In genomic region chr4:1655676-1656075, GRCh38 we compare ENCODE assay signal across 20 cellular contexts. TPM values are rescaled to one million over a fixed set of nuclear protein-coding genes. Genes with fewer than 3 reads are reported as not detected.
A peak's percentile ranks its signal among the peaks of the same experiment; 100 is the strongest.
DNase-seq lines count a peak whose midpoint lies in the region; ATAC-seq and TF ChIP-seq lines count a peak whose summit lies in the region.
"Had no signal": no experiment of that assay in that cellular context is flagged by ENCODE, and none has a peak within 500 bp of the region (broad histone marks: within the 10 kb centered on the region; RNA-seq: fewer than 3 reads in every experiment).

No MANE protein-coding gene starts in this region.

- H2BK15ac ChIP-seq in neuronal stem cell (ENCODE audit: low read length), result no peak overlapping the region

- DNase-seq in Right ventricle myocardium inferior (ENCODE audit: missing footprints), result peak; percentile 64
- DNase-seq in Right ventricle myocardium superior, result no peak
- no peak for DNase-seq in endodermal cell
- no peak for DNase-seq in neuronal stem cell (ENCODE audit: low spot score)
- DNase-seq in AG08395 (ENCODE audit: low spot score), result no peak
- DNase-seq in NOMO-1 (lab: John Stamatoyannopoulos, UW; ENCODE audit: unreplicated experiment in 2 of 2), result no peak
- DNase-seq: AML-193; BE2C; CD4-positive, alpha-beta T cell; CD8-positive, alpha-beta memory T cell; DMS 273 treated with DMSO at 0.1 percent for 48 hours; DMS79; EL; GDM1; GM23248; HCEC 1CT had no signal

- no peak overlapping the region for H2BK5ac ChIP-seq in neuronal stem cell (ENCODE audit: low read length)

- H3K9me3 Mint-ChIP-seq in endodermal cell, result no peaks in the 10 kb centered on the region
- H3K9me3 Mint-ChIP-seq: CD4-positive, alpha-beta T cell; CD8-positive, alpha-beta memory T cell had no signal

- no peak overlapping the region for H2AK5ac ChIP-seq in neuronal stem cell (ENCODE audit: low read depth, low read length)

- no peaks in the 10 kb centered on the region for H3K27me3 Mint-ChIP-seq in endodermal cell (ENCODE audit: insufficient read depth)
- H3K27me3 Mint-ChIP-seq: CD4-positive, alpha-beta T cell; CD8-positive, alpha-beta memory T cell had no signal

- peak overlapping the region; percentile 25 for H3K14ac ChIP-seq in neuronal stem cell (ENCODE audit: low read length)

- H3K79me1 ChIP-seq in neuronal stem cell (ENCODE audit: low read depth, low read length), result peaks cover 7% of the 10 kb centered on the region

- H4K91ac ChIP-seq in neuronal stem cell (ENCODE audit: low read depth, low read length, poor library complexity), result no peak overlapping the region

- WGBS in endodermal cell (ENCODE audit: insufficient coverage in 1 of 2, insufficient read length in 1 of 2), 2 experiments, result 93 to 94% methylated on average over 17 to 18 of the region's 18 CpGs
- no CpG with 5 or more reads among the region's 18 CpGs for WGBS in neuronal stem cell (ENCODE audit: extremely low coverage in 2 of 2, insufficient read length in 2 of 2, insufficient replicate concordance in 1 of 2), 2 donors

- H3K4me1 Mint-ChIP-seq in endodermal cell, result no peaks in the 10 kb centered on the region
- H3K4me1 Mint-ChIP-seq: CD14-positive monocyte; CD8-positive, alpha-beta memory T cell had no signal

- TF ChIP-seq CTCF in endodermal cell (conservative IDR thresholded peaks at IDR 0.05), result no peak

- H3K27me3 ChIP-seq in endodermal cell (ENCODE audit: control insufficient read depth, insufficient read depth, low read length, poor library complexity, severe bottlenecking) (no peaks in the 10 kb centered on the region), neuronal stem cell (ENCODE audit: control insufficient read depth in 3 of 3, insufficient read depth in 3 of 3, low read depth in 1 of 3, low read length in 3 of 3) (peaks cover 0 to 8% (median 0%) of the 10 kb centered on the region in 3 experiments)
- H3K27me3 ChIP-seq: BE2C; BLaER1 treated with 17β-estradiol and CSF1 and Interleukin-3, amounts not matched to agents 10 nM and 100 nM had no signal

- H3K4me1 ChIP-seq in endodermal cell (ENCODE audit: control insufficient read depth, insufficient read depth, low read length) (no peaks in the 10 kb centered on the region), neuronal stem cell (ENCODE audit: control insufficient read depth in 2 of 2, insufficient read depth in 1 of 2, low read depth in 1 of 2, low read length in 2 of 2) (peaks cover 0 to 4% of the 10 kb centered on the region in 2 donors)
- H3K4me1 ChIP-seq: BE2C had no signal

- no peak overlapping the region for H3K9ac ChIP-seq in endodermal cell (ENCODE audit: extremely low read depth, low read length, poor library complexity, severe bottlenecking)
- H3K9ac ChIP-seq in neuronal stem cell (ENCODE audit: low read depth, low read length, poor library complexity), result no peak overlapping the region
- H3K9ac ChIP-seq: BLaER1 treated with 17β-estradiol and CSF1 and Interleukin-3, amounts not matched to agents 10 nM and 100 nM; GM23248 had no signal

- H2BK12ac ChIP-seq in neuronal stem cell (ENCODE audit: low read length), result no peak overlapping the region

- H3K4me3 ChIP-seq in endodermal cell (ENCODE audit: low read length) (no peak overlapping the region), neuronal stem cell (ENCODE audit: low read length in 2 of 2) (no peak overlapping the region)
- H3K4me3 ChIP-seq: BLaER1 treated with 17β-estradiol and CSF1 and Interleukin-3, amounts not matched to agents 10 nM and 100 nM; GM12878; GM23248 had no signal

- no peak overlapping the region for H2BK120ac ChIP-seq in neuronal stem cell (ENCODE audit: low read depth, low read length)

- intact Hi-C loops in Right ventricle myocardium inferior (cut with DNase I) (no loop called here), Right ventricle myocardium superior (cut with DNase I) (no loop called here)

- H3K4me2 ChIP-seq in neuronal stem cell (ENCODE audit: insufficient read depth, low read length, poor library complexity, severe bottlenecking), result no peak overlapping the region
- H3K4me2 ChIP-seq: BLaER1 treated with 17β-estradiol and CSF1 and Interleukin-3, amounts not matched to agents 10 nM and 100 nM had no signal

- no peak overlapping the region for H3K23ac ChIP-seq in neuronal stem cell (ENCODE audit: low read depth, low read length, poor library complexity)

- no peaks in the 10 kb centered on the region for H3K36me3 Mint-ChIP-seq in endodermal cell (ENCODE audit: low read depth)
- H3K36me3 Mint-ChIP-seq: CD8-positive, alpha-beta memory T cell had no signal

- H3K4me3 Mint-ChIP-seq in endodermal cell, result no peak overlapping the region
- H3K4me3 Mint-ChIP-seq: CD14-positive monocyte; CD4-positive, alpha-beta T cell; CD8-positive, alpha-beta memory T cell had no signal

- H3K4ac ChIP-seq in neuronal stem cell (ENCODE audit: low read length), result no peak overlapping the region

- no peak overlapping the region for H3K18ac ChIP-seq in neuronal stem cell (ENCODE audit: low read length)

- H2AFZ ChIP-seq in neuronal stem cell (ENCODE audit: low read length), result no peak overlapping the region
- H2AFZ ChIP-seq: GM23248 had no signal

- no peak overlapping the region for H3K27ac ChIP-seq in endodermal cell (ENCODE audit: low read depth, low read length)
- H3K27ac ChIP-seq in neuronal stem cell (replicated peaks; ENCODE audit: low read length), result no peak overlapping the region
- H3K27ac ChIP-seq: 22Rv1; BLaER1 treated with 17β-estradiol and CSF1 and Interleukin-3, amounts not matched to agents 10 nM and 100 nM; GM23248 had no signal

- H3K9me3 ChIP-seq in endodermal cell (ENCODE audit: control insufficient read depth, low read length) (no peaks in the 10 kb centered on the region), neuronal stem cell (replicated peaks in 1 of 2; ENCODE audit: control insufficient read depth in 2 of 2, insufficient read depth in 1 of 2, low read depth in 1 of 2, low read length in 2 of 2) (peaks cover 0 to 12% of the 10 kb centered on the region in 2 donors)
- H3K9me3 ChIP-seq: BE2C; BLaER1 treated with 17β-estradiol and CSF1 and Interleukin-3, amounts not matched to agents 10 nM and 100 nM had no signal

- ATAC-seq in Right ventricle myocardium inferior (no peak), Right ventricle myocardium superior (ENCODE audit: poor library complexity) (no peak)
- ATAC-seq: GM12878 had no signal

- peak overlapping the region; percentile 30 for H3K27ac Mint-ChIP-seq in endodermal cell
- H3K27ac Mint-ChIP-seq: CD4-positive, alpha-beta T cell; CD8-positive, alpha-beta memory T cell had no signal

- no peak overlapping the region for H4K8ac ChIP-seq in neuronal stem cell (ENCODE audit: low read depth, low read length)

- no peaks in the 10 kb centered on the region for H3K36me3 ChIP-seq in endodermal cell (ENCODE audit: control insufficient read depth, insufficient read depth, low read length)
- H3K36me3 ChIP-seq in neuronal stem cell (replicated peaks in 1 of 2; ENCODE audit: control insufficient read depth in 2 of 2, insufficient read depth in 2 of 2, low read length in 2 of 2), result peaks cover 0 to 2% of the 10 kb centered on the region in 2 donors
- H3K36me3 ChIP-seq: BE2C; BLaER1 treated with 17β-estradiol and CSF1 and Interleukin-3, amounts not matched to agents 10 nM and 100 nM had no signal

RNA-seq across cellular contexts. Expression of gene FAM53A, which starts 28.4 kb away (rescaled TPM):
- total RNA-seq in Right ventricle myocardium inferior, result 0.49 TPM
- 1.0 TPM for total RNA-seq in Right ventricle myocardium superior
- 1 to 10 TPM; 3.7 to 4.9 TPM for total RNA-seq in endodermal cell
- 3.0 TPM for polyA plus RNA-seq in endodermal cell (2013, experiment 1 of 2)
- polyA plus RNA-seq in endodermal cell (2013, experiment 2 of 2), result 3.6 TPM
- 2.0 TPM for polyA plus RNA-seq in neuronal stem cell (2013, experiment 1 of 2)
- polyA plus RNA-seq in neuronal stem cell (2013, experiment 2 of 2), result 1.3 TPM

RNA-seq across cellular contexts. Expression of gene SLBP, which starts 56.4 kb away (rescaled TPM):
- total RNA-seq in Right ventricle myocardium inferior (13.7 TPM), Right ventricle myocardium superior (12.6 TPM), endodermal cell (10 to 100 TPM; 52.1 to 60.7 TPM)
- polyA plus RNA-seq in endodermal cell (2013, experiment 1 of 2), result 50.7 TPM
- polyA plus RNA-seq in endodermal cell (2013, experiment 2 of 2), result 48.2 TPM
- polyA plus RNA-seq in neuronal stem cell (2013, experiment 1 of 2), result 44.6 TPM
- polyA plus RNA-seq in neuronal stem cell (2013, experiment 2 of 2), result 44.5 TPM
